24 cellular contexts compared by ENCODE assay signal in the genomic region with DNA sequence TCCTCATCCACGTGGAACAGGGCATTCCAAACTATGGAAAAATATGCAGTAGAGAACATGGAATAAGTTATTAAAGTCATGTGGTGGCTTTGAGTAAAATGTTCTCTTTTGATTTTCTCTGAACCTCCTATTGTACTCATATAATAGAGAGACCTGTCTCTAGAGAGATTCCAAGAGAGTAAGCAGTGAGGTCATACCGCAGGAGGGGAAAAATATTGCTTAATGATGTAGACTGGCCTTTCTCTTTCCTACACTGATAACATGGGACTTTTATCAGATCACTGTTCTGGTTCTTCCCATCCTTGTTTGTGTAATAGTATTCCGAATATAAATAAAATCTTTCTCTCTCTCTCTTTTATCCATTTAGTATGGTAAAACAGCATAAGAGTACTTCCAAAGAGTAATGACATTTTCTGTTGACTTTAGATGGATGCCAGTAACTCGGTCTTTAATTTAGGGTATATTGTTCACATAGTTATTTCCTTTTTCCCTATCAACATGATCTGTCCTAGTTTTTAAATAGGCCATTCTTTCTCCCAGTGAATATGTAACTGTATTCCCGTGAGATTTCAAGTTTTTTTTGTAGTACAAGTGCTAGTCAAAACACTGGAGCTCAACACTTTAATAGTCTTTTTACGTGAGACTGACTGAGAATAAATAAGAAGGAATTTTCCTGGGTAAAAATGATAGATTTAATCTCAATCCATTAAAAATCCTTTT.
"Had no signal": no experiment of that assay in that cellular context is flagged by ENCODE, and none has a peak within 500 bp of the region (broad histone marks: within the 10 kb centered on the region; RNA-seq: fewer than 3 reads in every experiment).

No MANE protein-coding gene starts in this region.

- H3K9ac ChIP-seq: neural progenitor cell, parathyroid adenoma had no signal

- ATAC-seq: lower lobe of right lung; naive thymus-derived CD8-positive, alpha-beta T cell; psoas muscle; stimulated activated effector memory CD8-positive, alpha-beta T cell treated with anti-CD3 and anti-CD28 coated beads, Interleukin-12 subunit alpha, Interleukin-12 subunit beta, amount 100 ng/mL, for 72 hours; upper lobe of right lung had no signal

- H3K4me2 ChIP-seq: hepatocyte, neural progenitor cell had no signal

- H3K27me3 Mint-ChIP-seq: stimulated activated naive CD8-positive, alpha-beta T cell treated with anti-CD3 and anti-CD28 coated beads, Interleukin-15, Interleukin-2, amounts not matched to agents 100 ng/mL and 50 ng/mL, for 24 hours had no signal

- H3K9me3 ChIP-seq: lower lobe of right lung, neutrophil, psoas muscle, suprapubic skin, thoracic aorta, tibial artery, upper lobe of right lung had no signal

- H3K4me1 Mint-ChIP-seq: naive thymus-derived CD8-positive, alpha-beta T cell; nephron progenitor cell; neural progenitor cell; stimulated activated effector memory CD8-positive, alpha-beta T cell treated with anti-CD3 and anti-CD28 coated beads, Interleukin-12 subunit alpha, Interleukin-12 subunit beta, amount 100 ng/mL, for 72 hours had no signal

- H3K9me3 Mint-ChIP-seq: nephron progenitor cell; neural progenitor cell; stimulated activated effector memory CD8-positive, alpha-beta T cell treated with anti-CD3 and anti-CD28 coated beads, Interleukin-12 subunit alpha, Interleukin-12 subunit beta, amount 100 ng/mL, for 72 hours; stimulated activated naive CD8-positive, alpha-beta T cell treated with anti-CD3 and anti-CD28 coated beads, Interleukin-15, Interleukin-2, amounts not matched to agents 100 ng/mL and 50 ng/mL, for 24 hours had no signal

- H3K4me3 Mint-ChIP-seq: naive thymus-derived CD8-positive, alpha-beta T cell; nephron progenitor cell; neural progenitor cell; stimulated activated effector memory CD8-positive, alpha-beta T cell treated with anti-CD3 and anti-CD28 coated beads, Interleukin-12 subunit alpha, Interleukin-12 subunit beta, amount 100 ng/mL, for 72 hours; stimulated activated naive CD8-positive, alpha-beta T cell treated with anti-CD3 and anti-CD28 coated beads, Interleukin-15, Interleukin-2, amounts not matched to agents 100 ng/mL and 50 ng/mL, for 24 hours had no signal

- H2AFZ ChIP-seq: hepatocyte, neural progenitor cell, parathyroid adenoma had no signal

- H3K27me3 ChIP-seq: hepatocyte, neural progenitor cell, neutrophil, sigmoid colon, spleen, suprapubic skin, tibial artery, upper lobe of right lung had no signal

- H3K27ac Mint-ChIP-seq: naive thymus-derived CD8-positive, alpha-beta T cell; nephron progenitor cell; neural progenitor cell; stimulated activated effector memory CD8-positive, alpha-beta T cell treated with anti-CD3 and anti-CD28 coated beads, Interleukin-12 subunit alpha, Interleukin-12 subunit beta, amount 100 ng/mL, for 72 hours; stimulated activated naive CD8-positive, alpha-beta T cell treated with anti-CD3 and anti-CD28 coated beads, Interleukin-15, Interleukin-2, amounts not matched to agents 100 ng/mL and 50 ng/mL, for 24 hours had no signal

- H3K27ac ChIP-seq: hepatocyte, lower lobe of right lung, neural progenitor cell, neutrophil, parathyroid adenoma, psoas muscle, sigmoid colon, spleen, suprapubic skin, thoracic aorta, tibial artery, upper lobe of right lung had no signal

- DNase-seq: islet precursor cell; lower lobe of right lung; mammary epithelial cell; mesenchymal stem cell; naive thymus-derived CD8-positive, alpha-beta T cell; nephron progenitor cell; occipital lobe; psoas muscle; sigmoid colon; small intestine; spleen; stimulated activated CD4-positive, alpha-beta T cell treated with anti-CD3 and anti-CD28 coated beads, Interleukin-4, amount 100 ng/mL, for 24 hours; stimulated activated naive CD4-positive, alpha-beta T cell; tibial artery; trophoblast cell; upper lobe of right lung had no signal

- H3K36me3 ChIP-seq: lower lobe of right lung, neural progenitor cell, neutrophil, sigmoid colon, spleen, suprapubic skin, thoracic aorta, tibial artery, upper lobe of right lung had no signal

- H3K4me1 ChIP-seq: neural progenitor cell, parathyroid adenoma, psoas muscle had no signal

- H3K36me3 Mint-ChIP-seq: naive thymus-derived CD8-positive, alpha-beta T cell; neural progenitor cell; stimulated activated effector memory CD8-positive, alpha-beta T cell treated with anti-CD3 and anti-CD28 coated beads, Interleukin-12 subunit alpha, Interleukin-12 subunit beta, amount 100 ng/mL, for 72 hours had no signal

- H3K79me2 ChIP-seq: hepatocyte, parathyroid adenoma had no signal

- H3K4me3 ChIP-seq: hepatocyte, lower lobe of right lung, neural progenitor cell, psoas muscle, sigmoid colon, spleen, suprapubic skin, thoracic aorta, tibial artery, upper lobe of right lung had no signal
